ENCODE assay signal across 18 cellular contexts in the genomic region with DNA sequence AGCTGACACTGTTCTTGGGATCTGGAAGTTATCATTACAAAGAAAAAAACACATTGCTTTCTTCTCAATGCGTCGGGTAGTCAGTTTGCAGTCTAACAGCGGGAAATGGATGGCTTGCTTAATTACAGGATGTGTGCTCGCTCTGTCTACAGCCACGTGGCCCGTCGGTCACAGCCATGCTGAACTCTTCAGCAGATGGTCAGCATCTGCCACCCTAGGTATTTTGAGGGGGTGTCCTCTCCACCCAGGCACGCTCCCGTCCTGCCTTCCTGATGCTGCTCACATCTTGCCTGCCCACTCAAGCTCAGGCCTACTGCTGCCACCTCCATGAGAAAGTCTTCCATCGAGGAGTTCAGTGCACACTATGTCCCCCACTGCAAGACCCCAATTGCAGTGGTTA. TPM values are rescaled to one million over a fixed set of nuclear protein-coding genes. Genes with fewer than 3 reads are reported as not detected.
DNase-seq lines count a peak whose midpoint lies in the region; ATAC-seq and TF ChIP-seq lines count a peak whose summit lies in the region.
"Had no signal": no experiment of that assay in that cellular context is flagged by ENCODE, and none has a peak within 500 bp of the region (broad histone marks: within the 10 kb centered on the region; RNA-seq: fewer than 3 reads in every experiment).

No MANE protein-coding gene starts in this region.

- H3K27me3 Mint-ChIP-seq in activated naive CD8-positive, alpha-beta T cell treated with anti-CD3 and anti-CD28 coated beads, Interleukin-2, amount 10 ng/mL, durations not matched to agents 7 days and 5 days, result peaks cover 4% of the 10 kb centered on the region
- H3K27me3 Mint-ChIP-seq in activated naive CD8-positive, alpha-beta T cell treated with anti-CD3 and anti-CD28 coated beads for 36 hours, result no peaks in the 10 kb centered on the region
- H3K27me3 Mint-ChIP-seq in glutamatergic neuron (ENCODE audit: unreplicated experiment) (peaks cover 19% of the 10 kb centered on the region), T-cell (no peaks in the 10 kb centered on the region)

- no peak for TF ChIP-seq CTCF in glutamatergic neuron (IDR thresholded peaks at IDR 0.05; ENCODE audit: partially characterized antibody, unreplicated experiment)

- no peaks in the 10 kb centered on the region for H3K9me3 Mint-ChIP-seq in activated naive CD8-positive, alpha-beta T cell treated with anti-CD3 and anti-CD28 coated beads, Interleukin-2, amount 10 ng/mL, durations not matched to agents 7 days and 5 days
- no peaks in the 10 kb centered on the region for H3K9me3 Mint-ChIP-seq in activated naive CD8-positive, alpha-beta T cell treated with anti-CD3 and anti-CD28 coated beads for 36 hours
- H3K9me3 Mint-ChIP-seq in glutamatergic neuron (ENCODE audit: unreplicated experiment) (peaks cover 11% of the 10 kb centered on the region), T-cell (no peaks in the 10 kb centered on the region)

- no peaks in the 10 kb centered on the region for H3K36me3 Mint-ChIP-seq in activated naive CD8-positive, alpha-beta T cell treated with anti-CD3 and anti-CD28 coated beads, Interleukin-2, amount 10 ng/mL, durations not matched to agents 7 days and 5 days
- H3K36me3 Mint-ChIP-seq in activated naive CD8-positive, alpha-beta T cell treated with anti-CD3 and anti-CD28 coated beads for 36 hours, result no peaks in the 10 kb centered on the region
- H3K36me3 Mint-ChIP-seq in glutamatergic neuron (ENCODE audit: unreplicated experiment) (peaks cover 5% of the 10 kb centered on the region), T-cell (no peaks in the 10 kb centered on the region)
- H3K36me3 Mint-ChIP-seq: naive B cell had no signal

- DNase-seq in activated naive CD8-positive, alpha-beta T cell treated with anti-CD3 and anti-CD28 coated beads, Interleukin-2, amount 10 ng/mL, durations not matched to agents 7 days and 5 days, result no peak
- DNase-seq in activated naive CD8-positive, alpha-beta T cell treated with anti-CD3 and anti-CD28 coated beads for 36 hours, result no peak
- DNase-seq in NCI-H524 (lab: John Stamatoyannopoulos, UW) (peak; percentile 52 to 82), glutamatergic neuron (peak; percentile 55), T-cell (no peak), NCI-H2196 (lab: John Stamatoyannopoulos, UW; ENCODE audit: unreplicated experiment) (no peak), NCI-H774 (lab: John Stamatoyannopoulos, UW) (no peak), NCI-H2029 treated with DMSO at 0.1 percent for 48 hours (lab: John Stamatoyannopoulos, UW) (no peak)
- DNase-seq: activated naive CD4-positive, alpha-beta T cell treated with anti-CD3 and anti-CD28 coated beads, Interleukin-2, amount 50 U/mL, for 16 hours; activated T-cell treated with anti-CD3 and anti-CD28 coated beads, Interleukin-2, amount 50 U/mL, for 48 hours; effector CD4-positive, alpha-beta T cell; mesendoderm; naive B cell; PC-3; stimulated activated CD4-positive, alpha-beta T cell treated with anti-CD3 and anti-CD28 coated beads, Interleukin-2, amount 100 ng/mL, for 24 hours had no signal

- no peak for ATAC-seq in activated naive CD8-positive, alpha-beta T cell treated with anti-CD3 and anti-CD28 coated beads, Interleukin-2, amount 10 ng/mL, durations not matched to agents 7 days and 5 days (ENCODE audit: low read depth)
- no peak for ATAC-seq in T-cell (replicated peaks in 1 of 4)
- ATAC-seq: GM12878, PC-3 had no signal

- POLR2A ChIA-PET in activated naive CD8-positive, alpha-beta T cell treated with anti-CD3 and anti-CD28 coated beads, Interleukin-2, amount 10 ng/mL, durations not matched to agents 7 days and 5 days (lab: Charles Lee), result no interaction called here
- POLR2A ChIA-PET in T-cell (lab: Charles Lee), result no interaction called here

- peaks cover 43% of the 10 kb centered on the region for H3K4me1 Mint-ChIP-seq in activated naive CD8-positive, alpha-beta T cell treated with anti-CD3 and anti-CD28 coated beads, Interleukin-2, amount 10 ng/mL, durations not matched to agents 7 days and 5 days
- H3K4me1 Mint-ChIP-seq in activated naive CD8-positive, alpha-beta T cell treated with anti-CD3 and anti-CD28 coated beads for 36 hours, result peaks cover 44% of the 10 kb centered on the region
- H3K4me1 Mint-ChIP-seq in glutamatergic neuron (ENCODE audit: low read depth, unreplicated experiment) (peaks cover 54% of the 10 kb centered on the region), T-cell (peaks cover 51 to 75% (median 56%) of the 10 kb centered on the region in 3 donors)

- no peak overlapping the region for H3K4me3 Mint-ChIP-seq in activated naive CD8-positive, alpha-beta T cell treated with anti-CD3 and anti-CD28 coated beads, Interleukin-2, amount 10 ng/mL, durations not matched to agents 7 days and 5 days
- H3K4me3 Mint-ChIP-seq in activated naive CD8-positive, alpha-beta T cell treated with anti-CD3 and anti-CD28 coated beads for 36 hours, result no peak overlapping the region
- peak overlapping the region; percentile 20 for H3K4me3 Mint-ChIP-seq in glutamatergic neuron (ENCODE audit: unreplicated experiment)
- H3K4me3 Mint-ChIP-seq in T-cell, result peak overlapping the region in 1 of 3 donors; percentile 57
- H3K4me3 Mint-ChIP-seq: naive B cell had no signal

- peak overlapping the region; percentile 42 for H3K27ac Mint-ChIP-seq in activated naive CD8-positive, alpha-beta T cell treated with anti-CD3 and anti-CD28 coated beads, Interleukin-2, amount 10 ng/mL, durations not matched to agents 7 days and 5 days
- no peak overlapping the region for H3K27ac Mint-ChIP-seq in activated naive CD8-positive, alpha-beta T cell treated with anti-CD3 and anti-CD28 coated beads for 36 hours
- H3K27ac Mint-ChIP-seq in glutamatergic neuron (ENCODE audit: unreplicated experiment), result peak overlapping the region; percentile 85
- peak overlapping the region in 1 of 2 donors; percentile 50 for H3K27ac Mint-ChIP-seq in T-cell

- CTCF ChIA-PET in T-cell (lab: Charles Lee), result interaction anchor here in 1 of 2 donors (0.9 kb wide), 1 partner anchor 8 kb away, joined by 4 read pairs; no protein-coding TSS in a partner anchor

RNA-seq across cellular contexts. Expression of gene INMT, which starts 20.3 kb away (rescaled TPM):
- under 1 TPM; 0.30 to 0.37 TPM for total RNA-seq in activated naive CD8-positive, alpha-beta T cell treated with anti-CD3 and anti-CD28 coated beads, Interleukin-2, amount 10 ng/mL, durations not matched to agents 7 days and 5 days
- under 1 TPM in 1 of 2 experiments, not detected in 1; 0.08 TPM for total RNA-seq in activated naive CD8-positive, alpha-beta T cell treated with anti-CD3 and anti-CD28 coated beads for 36 hours
- 1.7 TPM for total RNA-seq in glutamatergic neuron (ENCODE audit: unreplicated experiment)
- 1 to 10 TPM in 1 of 5 donors, under 1 TPM in 4; 0.14 to 1.7 (median 0.75) TPM for total RNA-seq in T-cell
- total RNA-seq: NCI-H460, PC-3 had no signal

RNA-seq across cellular contexts. Expression of gene MINDY4, which starts 39.6 kb away (rescaled TPM):
- total RNA-seq in activated naive CD8-positive, alpha-beta T cell treated with anti-CD3 and anti-CD28 coated beads, Interleukin-2, amount 10 ng/mL, durations not matched to agents 7 days and 5 days, result 1 to 10 TPM; 1.1 to 1.6 TPM
- 1 to 10 TPM; 1.6 to 2.0 TPM for total RNA-seq in activated naive CD8-positive, alpha-beta T cell treated with anti-CD3 and anti-CD28 coated beads for 36 hours
- 2.3 TPM for total RNA-seq in glutamatergic neuron (ENCODE audit: unreplicated experiment)
- total RNA-seq in T-cell, result 1 to 10 TPM in 4 of 5 donors, under 1 TPM in 1; 0.60 to 1.7 (median 1.2) TPM

RNA-seq across cellular contexts. Expression of gene CRHR2, which starts 49.4 kb away (rescaled TPM):
- total RNA-seq in activated naive CD8-positive, alpha-beta T cell treated with anti-CD3 and anti-CD28 coated beads, Interleukin-2, amount 10 ng/mL, durations not matched to agents 7 days and 5 days, result not detected
- not detected for total RNA-seq in activated naive CD8-positive, alpha-beta T cell treated with anti-CD3 and anti-CD28 coated beads for 36 hours
- 2.4 TPM for total RNA-seq in glutamatergic neuron (ENCODE audit: unreplicated experiment)
- under 1 TPM in 1 of 5 donors, not detected in 4; 0.09 TPM for total RNA-seq in T-cell
- total RNA-seq: GM12878; NCI-H460; PC-3; T-helper 2 cell treated with Interferon-gamma antibody and Interleukin-4, amounts not matched to agents 100 ng/mL and 5 ng/mL, for 36 hours had no signal

Comparison
In these comparisons a context has a peak if more than half of its experiments do, and no peak if none do; other contexts are left out.
1. DNase-seq: peak in NCI-H524 (2 of 2) and glutamatergic neuron (single experiment); none in activated naive CD8-positive, alpha-beta T cell treated with anti-CD3 and anti-CD28 coated beads, Interleukin-2, amount 10 ng/mL, durations not matched to agents 7 days and 5 days (single experiment), activated naive CD8-positive, alpha-beta T cell treated with anti-CD3 and anti-CD28 coated beads for 36 hours (single experiment), T-cell (0 of 34), NCI-H2196 (single experiment), NCI-H774 (single experiment) and NCI-H2029 treated with DMSO at 0.1 percent for 48 hours (single experiment).